ENCODE assay signal across 8 cellular contexts in the genomic region with DNA sequence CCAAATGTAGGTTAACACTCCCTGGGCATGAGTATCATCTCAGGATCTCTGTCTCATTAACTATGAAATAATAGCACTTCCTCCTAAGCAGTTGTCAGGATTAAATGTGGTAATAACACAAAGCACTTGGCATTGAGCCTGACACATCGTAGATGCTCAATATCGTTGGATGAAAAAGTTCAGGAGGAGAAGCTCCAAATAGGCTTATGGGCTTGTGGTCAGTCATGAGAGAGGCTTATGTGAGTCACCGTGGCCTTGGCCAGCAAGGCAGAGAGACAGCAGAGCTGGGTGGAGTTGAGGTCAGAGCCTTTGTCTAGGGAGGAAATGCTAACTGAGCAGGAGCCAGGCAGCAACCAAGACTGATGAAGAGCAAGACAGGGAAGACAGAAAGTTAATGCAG.
DNase-seq lines count a peak whose midpoint lies in the region; ATAC-seq and TF ChIP-seq lines count a peak whose summit lies in the region.

No MANE protein-coding gene starts in this region.

- no peak for TF ChIP-seq POLR2A in NB4 (IDR thresholded peaks at IDR 0.05; ENCODE audit: extremely low read depth, insufficient read length)

- no peak overlapping the region for H3K4me3 ChIP-seq in NB4 (ENCODE audit: low read depth, low read length)
- H3K4me3 ChIP-seq in coronary artery: no peak overlapping the region

- H3K4me3 Mint-ChIP-seq in activated T-helper 1 cell treated with anti-CD3 and anti-CD28 coated beads, Interleukin-12 subunit alpha, Interleukin-12 subunit beta, Interleukin-2, Interleukin-4 antibody, amounts not matched to agents 30 ng/mL and 10 ng/mL and 1 ng/mL, durations not matched to agents 14 hours and 24 hours and 36 hours: no peak overlapping the region

- H3K36me3 Mint-ChIP-seq in activated T-helper 1 cell treated with anti-CD3 and anti-CD28 coated beads, Interleukin-12 subunit alpha, Interleukin-12 subunit beta, Interleukin-2, Interleukin-4 antibody, amounts not matched to agents 30 ng/mL and 10 ng/mL and 1 ng/mL, durations not matched to agents 14 hours and 24 hours and 36 hours (ENCODE audit: low read depth): no peaks in the 10 kb centered on the region

- ATAC-seq in omental fat pad (ENCODE audit: low FRiP score) (peak; percentile 80), HG03159 (IDR thresholded peaks at IDR 0.05; ENCODE audit: unreplicated experiment) (no peak)

- H3K4me1 Mint-ChIP-seq in activated T-helper 1 cell treated with anti-CD3 and anti-CD28 coated beads, Interleukin-12 subunit alpha, Interleukin-12 subunit beta, Interleukin-2, Interleukin-4 antibody, amounts not matched to agents 30 ng/mL and 10 ng/mL and 1 ng/mL, durations not matched to agents 14 hours and 24 hours and 36 hours (ENCODE audit: low read depth): peaks cover 25% of the 10 kb centered on the region

- DNase-seq in EH (ENCODE audit: low read depth) (peak; percentile 97), NB4 (ENCODE audit: low read depth) (peak; percentile 93), coronary artery (ENCODE audit: low spot score) (peak; percentile 74), omental fat pad (ENCODE audit: low spot score) (no peak), retina (no peak), T-helper 9 cell (no peak)
- no peak for DNase-seq in activated T-helper 1 cell treated with anti-CD3 and anti-CD28 coated beads, Interleukin-12 subunit alpha, Interleukin-12 subunit beta, Interleukin-2, Interleukin-4 antibody, amounts not matched to agents 30 ng/mL and 10 ng/mL and 1 ng/mL, durations not matched to agents 14 hours and 24 hours and 36 hours (ENCODE audit: low spot score)

- H3K9me3 Mint-ChIP-seq in activated T-helper 1 cell treated with anti-CD3 and anti-CD28 coated beads, Interleukin-12 subunit alpha, Interleukin-12 subunit beta, Interleukin-2, Interleukin-4 antibody, amounts not matched to agents 30 ng/mL and 10 ng/mL and 1 ng/mL, durations not matched to agents 14 hours and 24 hours and 36 hours: no peaks in the 10 kb centered on the region

- TF ChIP-seq CTCF in NB4 (IDR thresholded peaks at IDR 0.05; ENCODE audit: low read depth, low read length) (no peak), coronary artery (IDR thresholded peaks at IDR 0.05) (no peak), omental fat pad (IDR thresholded peaks at IDR 0.05) (no peak)

- intact Hi-C loops in activated T-helper 1 cell treated with anti-CD3 and anti-CD28 coated beads, Interleukin-12 subunit alpha, Interleukin-12 subunit beta, Interleukin-2, Interleukin-4 antibody, amounts not matched to agents 30 ng/mL and 10 ng/mL and 1 ng/mL, durations not matched to agents 14 hours and 24 hours and 36 hours (cut with micrococcal nuclease): no loop called here

- H3K27ac Mint-ChIP-seq in activated T-helper 1 cell treated with anti-CD3 and anti-CD28 coated beads, Interleukin-12 subunit alpha, Interleukin-12 subunit beta, Interleukin-2, Interleukin-4 antibody, amounts not matched to agents 30 ng/mL and 10 ng/mL and 1 ng/mL, durations not matched to agents 14 hours and 24 hours and 36 hours: no peak overlapping the region

- peaks cover 7% of the 10 kb centered on the region for H3K27me3 Mint-ChIP-seq in activated T-helper 1 cell treated with anti-CD3 and anti-CD28 coated beads, Interleukin-12 subunit alpha, Interleukin-12 subunit beta, Interleukin-2, Interleukin-4 antibody, amounts not matched to agents 30 ng/mL and 10 ng/mL and 1 ng/mL, durations not matched to agents 14 hours and 24 hours and 36 hours (ENCODE audit: insufficient read depth)

- H3K27ac ChIP-seq in coronary artery: peak overlapping the region in 1 of 2 donors; percentile 33

Comparison
In these comparisons a context has a peak if more than half of its experiments do, and no peak if none do; other contexts are left out.
1. DNase-seq: peak in EH (single experiment), NB4 (single experiment) and coronary artery (single experiment); none in omental fat pad (single experiment), activated T-helper 1 cell treated with anti-CD3 and anti-CD28 coated beads, Interleukin-12 subunit alpha, Interleukin-12 subunit beta, Interleukin-2, Interleukin-4 antibody, amounts not matched to agents 30 ng/mL and 10 ng/mL and 1 ng/mL, durations not matched to agents 14 hours and 24 hours and 36 hours (single experiment), retina (single experiment) and T-helper 9 cell (single experiment).